Comparison of ENCODE assay signal across 18 cellular contexts in genomic region chr15:100457201-100457600, GRCh38.
DNase-seq lines count a peak whose midpoint lies in the region; ATAC-seq and TF ChIP-seq lines count a peak whose summit lies in the region.
"Had no signal": no experiment of that assay in that cellular context is flagged by ENCODE, and none has a peak within 500 bp of the region (broad histone marks: within the 10 kb centered on the region; RNA-seq: fewer than 3 reads in every experiment).

No MANE protein-coding gene starts in this region.

- ATAC-seq in GM18520 (IDR thresholded peaks at IDR 0.05; ENCODE audit: unreplicated experiment) = no peak
- no peak for ATAC-seq in HG02798 (IDR thresholded peaks at IDR 0.05; ENCODE audit: poor library complexity, unreplicated experiment)
- no peak for ATAC-seq in HG02840 (IDR thresholded peaks at IDR 0.05; ENCODE audit: low FRiP score, unreplicated experiment)
- ATAC-seq: activated CD4-positive, alpha-beta T cell treated with anti-CD3 and anti-CD28 coated beads for 36 hours; heart right ventricle; HepG2; right cardiac atrium had no signal

- H3K4me3 ChIP-seq in choroid plexus epithelial cell (ENCODE audit: low read depth, low read length) = no peak overlapping the region
- H3K4me3 ChIP-seq: heart right ventricle, vagina had no signal

- DNase-seq in EL = peak; percentile 1
- DNase-seq in M059J (ENCODE audit: low read depth) = peak; percentile 7
- DNase-seq in choroid plexus epithelial cell (ENCODE audit: low read depth) = peak; percentile 29
- DNase-seq in kidney tubule cell (ENCODE audit: low spot score) = peak; percentile 13
- DNase-seq in medulla oblongata (ENCODE audit: extremely low spot score) = no peak
- DNase-seq: activated CD4-positive, alpha-beta T cell treated with anti-CD3 and anti-CD28 coated beads for 36 hours; activated effector memory CD4-positive, alpha-beta T cell treated with anti-CD3 and anti-CD28 coated beads, Interleukin-2, amount 50 U/mL, for 16 hours; anterior cingulate cortex; CD4-positive, alpha-beta memory T cell; cortex of kidney; heart right ventricle; nucleus accumbens; right cardiac atrium had no signal

- no peak for TF ChIP-seq CTCF in choroid plexus epithelial cell (conservative IDR thresholded peaks at IDR 0.05; ENCODE audit: low read depth, low read length)
